Comparison of ENCODE assay signal across 9 cellular contexts in the genomic region with DNA sequence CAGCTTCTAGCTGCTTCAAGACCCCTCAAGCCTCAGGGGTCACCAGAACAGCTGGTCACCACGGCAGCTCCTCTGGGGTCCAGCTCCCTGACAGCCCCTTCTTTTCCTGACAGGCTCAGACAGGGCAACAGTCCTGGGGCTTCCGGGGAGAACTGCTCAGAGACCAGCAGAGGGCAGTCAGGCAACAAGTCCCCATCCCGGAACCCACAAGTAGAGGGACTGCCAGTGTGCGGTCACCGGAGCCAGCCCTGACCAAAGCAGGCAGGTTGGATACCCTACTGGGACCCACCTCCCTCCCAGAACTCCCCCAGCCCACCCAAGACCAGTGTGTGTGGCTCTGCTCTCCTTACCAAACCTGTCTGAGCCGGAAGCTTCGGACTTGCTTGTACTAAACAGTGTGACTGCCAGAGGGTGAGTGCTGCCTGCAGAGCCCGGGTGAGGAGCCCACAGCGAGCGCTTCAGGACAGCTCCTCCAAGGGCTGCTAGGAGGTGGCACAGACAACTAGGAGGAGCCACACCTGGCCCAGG. TPM values are rescaled to one million over a fixed set of nuclear protein-coding genes. Genes with fewer than 3 reads are reported as not detected.
DNase-seq lines count a peak whose midpoint lies in the region; ATAC-seq and TF ChIP-seq lines count a peak whose summit lies in the region.
"Had no signal": no experiment of that assay in that cellular context is flagged by ENCODE, and none has a peak within 500 bp of the region (broad histone marks: within the 10 kb centered on the region; RNA-seq: fewer than 3 reads in every experiment).

No MANE protein-coding gene starts in this region.

- peak overlapping the region; percentile 88 for H2AFZ ChIP-seq in Loucy (ENCODE audit: low read length)

- intact Hi-C loops in testis (cut with DNase I; ENCODE audit: low total_unique reads), result loop anchor here (10.0 kb wide), 1 partner anchor 234 kb away; no protein-coding TSS in a partner anchor

- no peaks in the 10 kb centered on the region for H3K27me3 Mint-ChIP-seq in CD8-positive, alpha-beta memory T cell

- H3K36me3 ChIP-seq in CD8-positive, alpha-beta memory T cell (ENCODE audit: insufficient read depth, low read length), result no peaks in the 10 kb centered on the region
- H3K36me3 ChIP-seq in Loucy (ENCODE audit: insufficient read depth, low read length) (no peaks in the 10 kb centered on the region), testis (ENCODE audit: low read depth, missing control alignments) (no peaks in the 10 kb centered on the region)

- H3K9me3 ChIP-seq in CD8-positive, alpha-beta memory T cell (ENCODE audit: low read length), result no peaks in the 10 kb centered on the region
- no peaks in the 10 kb centered on the region for H3K9me3 ChIP-seq in Loucy (ENCODE audit: insufficient read depth, low read depth, low read length)
- H3K9me3 ChIP-seq in testis, result no peaks in the 10 kb centered on the region

- peaks cover 5% of the 10 kb centered on the region for H3K4me1 ChIP-seq in CD8-positive, alpha-beta memory T cell (ENCODE audit: insufficient read depth, low read length)
- H3K4me1 ChIP-seq in Loucy (ENCODE audit: insufficient read depth, low read length, poor library complexity, severe bottlenecking) (peaks cover 5% of the 10 kb centered on the region), testis (no peaks in the 10 kb centered on the region)

- H3K9ac ChIP-seq in Loucy (ENCODE audit: low read depth, low read length, poor library complexity, severe bottlenecking), result peak overlapping the region; percentile 14

- TF ChIP-seq POLR2A in testis (IDR thresholded peaks at IDR 0.05), result no peak

- H4K20me1 ChIP-seq in Loucy (ENCODE audit: insufficient read depth, low read length, poor library complexity, severe bottlenecking), result no peaks in the 10 kb centered on the region

- H3K4me3 ChIP-seq in CD8-positive, alpha-beta memory T cell (ENCODE audit: low read length), result no peak overlapping the region
- H3K4me3 ChIP-seq in Loucy (ENCODE audit: low read length, poor library complexity, severe bottlenecking) (peak overlapping the region; percentile 48), foreskin fibroblast (ENCODE audit: low read depth in 1 of 2, low read length in 2 of 2) (no peak overlapping the region), testis (no peak overlapping the region)

- peak overlapping the region in 2 of 8 donors; percentile 51 to 57 for H3K27ac Mint-ChIP-seq in CD8-positive, alpha-beta memory T cell

- H3K4me1 Mint-ChIP-seq in CD8-positive, alpha-beta memory T cell, result no peaks in the 10 kb centered on the region

- H3K36me3 Mint-ChIP-seq in CD8-positive, alpha-beta memory T cell, result no peaks in the 10 kb centered on the region

- TF ChIP-seq CTCF in Loucy (conservative IDR thresholded peaks at IDR 0.05; ENCODE audit: low read length), result peak; percentile 86
- TF ChIP-seq CTCF in foreskin fibroblast (IDR thresholded peaks at IDR 0.05; ENCODE audit: low read depth, low read length), result peak; percentile 83
- TF ChIP-seq CTCF in testis (IDR thresholded peaks at IDR 0.05), result peak; percentile 25 to 55 (median 54)

- CTCF ChIA-PET in CD8-positive, alpha-beta memory T cell (lab: Charles Lee), result interaction anchor here (0.7 to 3.5 kb wide), 8 partner anchors 16 to 682 kb away, joined by 3 to 20 read pairs (median 3); a partner anchor contains a TSS

- peak; percentile 60 for ATAC-seq in GM21367 (IDR thresholded peaks at IDR 0.05; ENCODE audit: unreplicated experiment)

- H3K27me3 ChIP-seq in CD8-positive, alpha-beta memory T cell (ENCODE audit: insufficient read depth, low read length, poor library complexity, severe bottlenecking), result no peaks in the 10 kb centered on the region
- no peaks in the 10 kb centered on the region for H3K27me3 ChIP-seq in Loucy (ENCODE audit: insufficient read depth, low read length, poor library complexity, severe bottlenecking)
- no peaks in the 10 kb centered on the region for H3K27me3 ChIP-seq in testis

- POLR2A ChIA-PET in CD8-positive, alpha-beta memory T cell (lab: Charles Lee), result no interaction called here

- H3K9me3 Mint-ChIP-seq in CD8-positive, alpha-beta memory T cell, result no peaks in the 10 kb centered on the region

- 36 to 67% methylated on average over 3 to 10 of the region's 10 CpGs for WGBS in testis, 2 donors

- H3K27ac ChIP-seq in CD8-positive, alpha-beta memory T cell (ENCODE audit: low read depth, low read length), result no peak overlapping the region
- H3K27ac ChIP-seq in testis, result no peak overlapping the region

- H3K79me2 ChIP-seq in Loucy (ENCODE audit: insufficient read depth, low read length), result no peaks in the 10 kb centered on the region

- H3F3A ChIP-seq in Loucy (ENCODE audit: low read depth), result no peaks in the 10 kb centered on the region

- no peaks in the 10 kb centered on the region for H3K9me2 ChIP-seq in Loucy (replicated peaks; ENCODE audit: low read depth, low read length)

- peak; percentile 21 to 66 (median 38) for DNase-seq in CD8-positive, alpha-beta memory T cell
- DNase-seq in SIG-M5 (lab: John Stamatoyannopoulos, UW) (peak; percentile 5), foreskin fibroblast (peak; percentile 71 to 89), occipital lobe (lab: John Stamatoyannopoulos, UW) (peak; percentile 52), testis (peak; percentile 81)
- DNase-seq in activated T-helper 9 cell treated with anti-CD3 and anti-CD28 coated beads, Interleukin-2, amount 50 U/mL, for 16 hours (ENCODE audit: low read depth), result peak; percentile 27

- H3K4me2 ChIP-seq in Loucy (ENCODE audit: low read depth, low read length, poor library complexity, severe bottlenecking), result peak overlapping the region; percentile 57

- H3K4me3 Mint-ChIP-seq in CD8-positive, alpha-beta memory T cell, result peak overlapping the region in 4 of 7 donors; percentile 15 to 61 (median 38)

RNA-seq across cellular contexts. Expression of a gene that starts 40.3 kb away (rescaled TPM):
- total RNA-seq in CD8-positive, alpha-beta memory T cell, result 10 to 100 TPM; 92.6 to 94.6 TPM
- 44.9 TPM for polyA plus RNA-seq in CD8-positive, alpha-beta memory T cell
- total RNA-seq in occipital lobe, result 54.7 TPM
- total RNA-seq in testis, result 10 to 100 TPM; 66.5 to 72.3 TPM
- 85.9 TPM for polyA plus RNA-seq in testis (ENCODE audit: insufficient read depth, low read depth, low replicate concordance)

RNA-seq across cellular contexts. Expression of a gene that starts 51.8 kb away (rescaled TPM):
- 1 to 10 TPM; 1.0 to 1.8 TPM for total RNA-seq in CD8-positive, alpha-beta memory T cell
- polyA plus RNA-seq in CD8-positive, alpha-beta memory T cell, result 0.46 TPM
- total RNA-seq in occipital lobe (5.1 TPM), testis (1 to 10 TPM in 1 of 2 donors, under 1 TPM in 1; 0.94 to 1.2 TPM)
- 0.90 TPM for polyA plus RNA-seq in testis (ENCODE audit: insufficient read depth, low read depth, low replicate concordance)
- total RNA-seq: T-helper 1 cell treated with Interleukin-12 subunit alpha and Interleukin-12 subunit beta and Interleukin-4 antibody, amounts not matched to agents 30 ng/mL and 1 ng/mL, for 36 hours had no signal

Comparison
In these comparisons a context has a peak if more than half of its experiments do, and no peak if none do; other contexts are left out.
1. DNase-seq: peak in every context shown above with its lines; median percentile 81 in testis; 80 in foreskin fibroblast; 52 in occipital lobe; 38 in CD8-positive, alpha-beta memory T cell; 27 in activated T-helper 9 cell treated with anti-CD3 and anti-CD28 coated beads, Interleukin-2, amount 50 U/mL, for 16 hours; 5 in SIG-M5.